22 cellular contexts compared by ENCODE assay signal in genomic region chr20:61631770-61632169, GRCh38.
"Had no signal": no experiment of that assay in that cellular context is flagged by ENCODE, and none has a peak within 500 bp of the region (broad histone marks: within the 10 kb centered on the region; RNA-seq: fewer than 3 reads in every experiment).

No MANE protein-coding gene starts in this region.

- H3K27ac ChIP-seq: coronary artery, heart left ventricle, left ventricle myocardium inferior, right atrium auricular region, sigmoid colon, skin epidermis, stomach had no signal

- H3K9me3 Mint-ChIP-seq: endodermal cell had no signal

- H3K4me1 ChIP-seq: sigmoid colon had no signal

- H3K36me3 ChIP-seq: heart left ventricle, left ventricle myocardium inferior, right atrium auricular region, sigmoid colon, stomach had no signal

- H3K4me3 ChIP-seq: coronary artery, heart left ventricle, left ventricle myocardium inferior, lung, right atrium auricular region, sigmoid colon, skin epidermis, stomach had no signal

- H3K27ac Mint-ChIP-seq: endodermal cell; immature natural killer cell; naive B cell; stimulated activated naive B cell treated with anti-CD40 and anti-IgM and Interleukin-4, amounts not matched to agents 10 μg/mL and 1 μg/mL and 100 μg/mL, for 72 hours had no signal

- H3K36me3 Mint-ChIP-seq: immature natural killer cell; naive B cell; stimulated activated naive B cell treated with anti-CD40 and anti-IgM and Interleukin-4, amounts not matched to agents 10 μg/mL and 1 μg/mL and 100 μg/mL, for 72 hours had no signal

- H3K27me3 Mint-ChIP-seq: naive B cell; stimulated activated naive B cell treated with anti-CD40 and anti-IgM and Interleukin-4, amounts not matched to agents 10 μg/mL and 1 μg/mL and 100 μg/mL, for 72 hours had no signal

- H3K4me3 Mint-ChIP-seq: endodermal cell; immature natural killer cell; naive B cell; stimulated activated naive B cell treated with anti-CD40 and anti-IgM and Interleukin-4, amounts not matched to agents 10 μg/mL and 1 μg/mL and 100 μg/mL, for 72 hours had no signal

- H3K4me1 Mint-ChIP-seq: endodermal cell; immature natural killer cell; stimulated activated naive B cell treated with anti-CD40 and anti-IgM and Interleukin-4, amounts not matched to agents 10 μg/mL and 1 μg/mL and 100 μg/mL, for 72 hours had no signal

- DNase-seq: cerebellar nuclear complex; effector CD4-positive, alpha-beta T cell; endodermal cell; erythroblast; foreskin melanocyte; hippocampal formation; immature natural killer cell; left ventricle myocardium inferior; mesenchymal stem cell; naive B cell; sigmoid colon; stimulated activated CD4-positive, alpha-beta T cell treated with anti-CD3 and anti-CD28 coated beads, Interleukin-2, amount 100 ng/mL, for 24 hours; stimulated activated CD4-positive, alpha-beta T cell treated with anti-CD3 and anti-CD28 coated beads, Interleukin-4, amount 100 ng/mL, for 4 hours; stimulated activated naive B cell treated with anti-CD40 and anti-IgM and Interleukin-4, amounts not matched to agents 10 μg/mL and 1 μg/mL and 100 μg/mL, for 72 hours; stomach; substantia nigra; trophoblast cell had no signal

- ATAC-seq: heart left ventricle; stimulated activated naive B cell treated with anti-CD40 and anti-IgM and Interleukin-4, amounts not matched to agents 10 μg/mL and 1 μg/mL and 100 μg/mL, for 72 hours had no signal

- H3K27me3 ChIP-seq: right atrium auricular region had no signal

- H3K9me3 ChIP-seq: heart left ventricle, left ventricle myocardium inferior, right atrium auricular region, sigmoid colon had no signal
